In the genomic region with DNA sequence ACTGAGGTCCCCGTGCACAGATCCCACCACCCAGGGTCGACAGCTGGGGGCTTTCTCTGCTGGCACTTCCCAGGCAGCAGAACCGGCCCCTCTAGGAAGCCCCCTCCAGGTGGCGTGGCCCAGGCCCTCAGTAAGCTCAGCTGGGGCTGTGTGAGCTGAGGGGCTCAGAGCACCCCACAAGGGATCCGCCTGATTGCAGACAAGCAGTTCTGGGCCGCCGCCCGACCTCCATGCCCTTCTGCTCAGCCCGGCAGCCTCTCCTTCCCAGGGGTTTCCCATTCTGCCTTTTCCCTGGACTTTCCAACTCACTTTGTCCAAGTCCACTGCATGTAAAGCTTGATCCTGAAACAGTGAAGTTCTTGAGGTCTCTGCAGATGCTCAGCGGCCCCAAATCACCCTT, we compare ENCODE assay signal across 17 cellular contexts.
"Had no signal": no experiment of that assay in that cellular context is flagged by ENCODE, and none has a peak within 500 bp of the region (broad histone marks: within the 10 kb centered on the region; RNA-seq: fewer than 3 reads in every experiment).

No MANE protein-coding gene starts in this region.

- H3K4me3 ChIP-seq: heart left ventricle, ovary, stomach, thoracic aorta, transverse colon had no signal

- H3K27me3 ChIP-seq: heart left ventricle, ovary, stomach, transverse colon had no signal

- DNase-seq: effector memory CD4-positive, alpha-beta T cell; heart left ventricle; hippocampal formation; mammary epithelial cell; natural killer cell; nucleus accumbens; ovary; right cardiac atrium; small intestine; stimulated activated CD4-positive, alpha-beta T cell treated with anti-CD3 and anti-CD28 coated beads, Interleukin-2, amount 100 ng/mL, for 48 hours; stomach; substantia nigra; transverse colon had no signal

- H3K9me3 Mint-ChIP-seq: natural killer cell, neural crest cell had no signal

- H3K36me3 ChIP-seq: ovary, transverse colon had no signal

- H3K4me1 ChIP-seq: stomach, transverse colon had no signal

- ATAC-seq: esophagus mucosa, heart left ventricle, left lobe of liver, natural killer cell had no signal

- H3K9me3 ChIP-seq: heart left ventricle, ovary, stomach, thoracic aorta, transverse colon had no signal

- H3K36me3 Mint-ChIP-seq: natural killer cell had no signal

- H3K27ac Mint-ChIP-seq: natural killer cell had no signal

- H3K4me3 Mint-ChIP-seq: natural killer cell, neural crest cell had no signal

- H3K27ac ChIP-seq: heart left ventricle, ovary, stomach, thoracic aorta, transverse colon had no signal

- H3K4me1 Mint-ChIP-seq: natural killer cell had no signal
